9 cellular contexts compared by ENCODE assay signal in the genomic region with DNA sequence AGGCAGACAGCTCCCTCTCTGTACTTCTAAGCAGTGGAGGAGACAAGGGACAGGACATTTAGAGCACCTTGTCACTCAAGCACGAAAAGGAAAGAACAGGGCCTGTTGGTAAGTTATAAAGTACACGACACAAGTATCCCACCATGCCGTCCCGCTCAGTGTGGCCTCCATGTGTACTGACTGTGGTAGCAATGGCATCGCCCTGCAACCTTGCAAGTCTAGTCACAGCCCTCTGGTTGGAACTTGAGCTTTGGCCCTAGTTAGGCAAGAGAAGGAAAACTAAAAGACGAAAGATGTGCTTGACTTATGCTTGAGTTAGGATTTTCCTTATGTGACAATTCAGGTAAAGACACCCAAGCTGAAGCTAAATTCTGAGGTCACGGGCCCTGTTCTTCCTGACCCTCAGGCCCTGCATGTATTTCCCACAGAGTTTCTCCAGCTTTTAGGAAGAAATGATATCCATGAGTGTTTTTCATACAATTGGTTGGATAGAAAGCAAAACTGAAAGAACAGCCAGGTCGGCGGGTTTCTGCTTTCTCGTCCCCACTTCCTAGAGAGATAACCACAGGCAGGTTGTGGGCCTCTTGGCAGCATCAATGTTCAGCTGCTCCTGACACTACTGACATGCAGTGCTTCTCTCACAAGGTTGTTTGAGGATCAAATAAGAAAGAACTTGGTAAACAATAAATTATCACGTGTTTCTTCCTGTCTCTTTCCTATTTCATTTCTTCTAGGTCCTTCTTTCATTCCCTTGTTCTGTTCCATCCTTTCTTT.
DNase-seq lines count a peak whose midpoint lies in the region; ATAC-seq and FAIRE-seq lines count a peak whose summit lies in the region.
"Had no signal": no experiment of that assay in that cellular context is flagged by ENCODE, and none has a peak within 500 bp of the region (broad histone marks: within the 10 kb centered on the region; RNA-seq: fewer than 3 reads in every experiment).

No MANE protein-coding gene starts in this region.

- FAIRE-seq in urothelium cell line (lab: Jason Lieb, UNC): no peak
- FAIRE-seq: G401.6 had no signal

- no peak for DNase-seq in dermis blood vessel endothelial cell
- DNase-seq in NCI-H774 (lab: John Stamatoyannopoulos, UW): no peak
- DNase-seq in urothelium cell line (ENCODE audit: low spot score): no peak
- no peak for DNase-seq in ACHN

- H4K20me1 ChIP-seq in BLaER1: no peaks in the 10 kb centered on the region

- peak overlapping the region; percentile 48 for H3K4me3 Mint-ChIP-seq in activated naive CD4-positive, alpha-beta T cell treated with anti-CD3 and anti-CD28 coated beads, Interleukin-2, amount 50 U/mL, for 24 hours

- H3K27me3 ChIP-seq in BLaER1: no peaks in the 10 kb centered on the region

- H3K27ac Mint-ChIP-seq in activated naive CD4-positive, alpha-beta T cell treated with anti-CD3 and anti-CD28 coated beads, Interleukin-2, amount 50 U/mL, for 24 hours: peak overlapping the region; percentile 41

- ATAC-seq in GM19463 (IDR thresholded peaks at IDR 0.05; ENCODE audit: unreplicated experiment): peak; percentile 94
- peak; percentile 97 for ATAC-seq in HG03457 (IDR thresholded peaks at IDR 0.05; ENCODE audit: unreplicated experiment)

- H3K4me2 ChIP-seq in BLaER1: peak overlapping the region; percentile 41

- H3K9me3 ChIP-seq in BLaER1: no peaks in the 10 kb centered on the region

- peaks cover 18% of the 10 kb centered on the region for H3K4me1 Mint-ChIP-seq in activated naive CD4-positive, alpha-beta T cell treated with anti-CD3 and anti-CD28 coated beads, Interleukin-2, amount 50 U/mL, for 24 hours

- in situ Hi-C loops in ACHN (cut with HindIII; ENCODE audit: low pct_ligation_motif_present, low pct_unique_long_range_greater_than_20kb, low sequenced_read_pairs): no loop called here

- H3K9ac ChIP-seq in BLaER1: no peak overlapping the region

- no peaks in the 10 kb centered on the region for H3K27me3 Mint-ChIP-seq in activated naive CD4-positive, alpha-beta T cell treated with anti-CD3 and anti-CD28 coated beads, Interleukin-2, amount 50 U/mL, for 24 hours

- no peaks in the 10 kb centered on the region for H3K36me3 Mint-ChIP-seq in activated naive CD4-positive, alpha-beta T cell treated with anti-CD3 and anti-CD28 coated beads, Interleukin-2, amount 50 U/mL, for 24 hours

- peaks cover 11% of the 10 kb centered on the region for H3K4me1 ChIP-seq in BLaER1

- H3K9me3 Mint-ChIP-seq in activated naive CD4-positive, alpha-beta T cell treated with anti-CD3 and anti-CD28 coated beads, Interleukin-2, amount 50 U/mL, for 24 hours: no peaks in the 10 kb centered on the region

- H3K36me3 ChIP-seq in BLaER1: no peaks in the 10 kb centered on the region

- no peak overlapping the region for H3K4me3 ChIP-seq in BLaER1

- no peak overlapping the region for H3K27ac ChIP-seq in BLaER1
